In genomic region chr16:2882460-2883026, GRCh38 we compare ENCODE assay signal across 8 cellular contexts. TPM values are rescaled to one million over a fixed set of nuclear protein-coding genes. Genes with fewer than 3 reads are reported as not detected.
DNase-seq lines count a peak whose midpoint lies in the region; FAIRE-seq lines count a peak whose summit lies in the region.

No MANE protein-coding gene starts in this region.

- H3K27me3 ChIP-seq in HAP-1 (ENCODE audit: low read depth) (no peaks in the 10 kb centered on the region), MG63 (no peaks in the 10 kb centered on the region), neuron (ENCODE audit: insufficient read depth, low read length) (no peaks in the 10 kb centered on the region), subcutaneous abdominal adipose tissue (ENCODE audit: control insufficient read depth in 5 of 5, insufficient read depth in 4 of 5, low read length in 5 of 5) (no peaks in the 10 kb centered on the region)

- peaks cover 14% of the 10 kb centered on the region for H3K4me1 Mint-ChIP-seq in activated naive CD4-positive, alpha-beta T cell treated with anti-CD3 and anti-CD28 coated beads for 36 hours (ENCODE audit: low read depth)

- CTCF ChIA-PET in activated naive CD4-positive, alpha-beta T cell treated with anti-CD3 and anti-CD28 coated beads for 36 hours (lab: Charles Lee) = interaction anchor here (0.6 to 2.1 kb wide), 9 partner anchors 14 to 254 kb away, joined by 3 to 8 read pairs (median 4); no protein-coding TSS in a partner anchor

- H3K36me3 ChIP-seq in ES-I3 (ENCODE audit: insufficient read depth, low read length) = no peaks in the 10 kb centered on the region
- no peaks in the 10 kb centered on the region for H3K36me3 ChIP-seq in HAP-1 (replicated peaks)
- peaks cover 12% of the 10 kb centered on the region for H3K36me3 ChIP-seq in MG63
- no peaks in the 10 kb centered on the region for H3K36me3 ChIP-seq in neuron (ENCODE audit: insufficient read depth, low read length)
- H3K36me3 ChIP-seq in subcutaneous abdominal adipose tissue (ENCODE audit: control insufficient read depth in 5 of 5, insufficient read depth in 5 of 5, low read length in 5 of 5) = no peaks in the 10 kb centered on the region

- H3K9me3 ChIP-seq in ES-I3 (ENCODE audit: control insufficient read depth, insufficient read depth, low read length) = peaks cover 7% of the 10 kb centered on the region; the same call in 1 of the 2 replicates
- H3K9me3 ChIP-seq in HAP-1 = peaks cover 7% of the 10 kb centered on the region; the same call in 1 of the 2 replicates
- peaks cover 11% of the 10 kb centered on the region for H3K9me3 ChIP-seq in MG63
- H3K9me3 ChIP-seq in neuron (ENCODE audit: low read length) = no peaks in the 10 kb centered on the region
- no peaks in the 10 kb centered on the region for H3K9me3 ChIP-seq in subcutaneous abdominal adipose tissue (ENCODE audit: control insufficient read depth in 5 of 5, low read length in 5 of 5)

- H3K4me3 ChIP-seq in HAP-1 (peak overlapping the region; percentile 90), MG63 (peak overlapping the region; percentile 84), neuron (ENCODE audit: low read length) (peak overlapping the region; percentile 92), subcutaneous abdominal adipose tissue (ENCODE audit: low read depth in 1 of 5, low read length in 5 of 5) (peak overlapping the region; percentile 85 to 91 (median 88))

- peak overlapping the region; percentile 92 for H2AFZ ChIP-seq in neuron (ENCODE audit: low read depth, low read length)

- no peaks in the 10 kb centered on the region for H3K36me3 Mint-ChIP-seq in activated naive CD4-positive, alpha-beta T cell treated with anti-CD3 and anti-CD28 coated beads for 36 hours (ENCODE audit: low read depth)

- peak; percentile 96 to 99 for DNase-seq in HAP-1 (ENCODE audit: low spot score in 2 of 2)
- DNase-seq in MG63 = peak; percentile 99
- DNase-seq in SHP77 (lab: John Stamatoyannopoulos, UW) = peak; percentile 93 to 96
- peak; percentile 98 for DNase-seq in activated naive CD4-positive, alpha-beta T cell treated with anti-CD3 and anti-CD28 coated beads for 36 hours
- peak; percentile 95 to 96 for DNase-seq in frontal cortex (ENCODE audit: low spot score in 2 of 2)

- H3K27me3 Mint-ChIP-seq in activated naive CD4-positive, alpha-beta T cell treated with anti-CD3 and anti-CD28 coated beads for 36 hours (ENCODE audit: low read depth) = no peaks in the 10 kb centered on the region

- in situ Hi-C loops in HAP-1 (cut with MboI; ENCODE audit: low sequenced_read_pairs) = no loop called here

- H3K4me1 ChIP-seq in ES-I3 (ENCODE audit: insufficient read depth, low read length) = no peaks in the 10 kb centered on the region
- H3K4me1 ChIP-seq in HAP-1 = 0 out of 2 replicates have a peak, but pooled peaks cover 4% of the 10 kb centered on the region
- peaks cover 6% of the 10 kb centered on the region for H3K4me1 ChIP-seq in neuron (ENCODE audit: insufficient read depth, low read length)
- H3K4me1 ChIP-seq in subcutaneous abdominal adipose tissue (ENCODE audit: control insufficient read depth in 5 of 5, insufficient read depth in 5 of 5, low read length in 5 of 5) = peaks cover 3 to 21% (median 17%) of the 10 kb centered on the region in 5 donors

- peak overlapping the region; percentile 91 for H3K27ac Mint-ChIP-seq in activated naive CD4-positive, alpha-beta T cell treated with anti-CD3 and anti-CD28 coated beads for 36 hours

- peak overlapping the region; percentile 89 for H3K4me3 Mint-ChIP-seq in activated naive CD4-positive, alpha-beta T cell treated with anti-CD3 and anti-CD28 coated beads for 36 hours

- peak; percentile 39 for FAIRE-seq in frontal cortex (lab: Jason Lieb, UNC)

- peak overlapping the region; percentile 86 for H3K27ac ChIP-seq in subcutaneous abdominal adipose tissue (ENCODE audit: low read depth, low read length)

- intact Hi-C loops in activated naive CD4-positive, alpha-beta T cell treated with anti-CD3 and anti-CD28 coated beads for 36 hours (cut with micrococcal nuclease) = loop anchor here (1.0 kb wide), 2 partner anchors 23 to 29 kb away; partner anchors contain the start of gene FLYWCH1

- H3K9me3 Mint-ChIP-seq in activated naive CD4-positive, alpha-beta T cell treated with anti-CD3 and anti-CD28 coated beads for 36 hours = no peaks in the 10 kb centered on the region

- H3K9ac ChIP-seq in ES-I3 (ENCODE audit: low read depth, low read length) = peak overlapping the region; percentile 100
- H3K9ac ChIP-seq in subcutaneous abdominal adipose tissue (ENCODE audit: low read length in 5 of 5) = peak overlapping the region in 3 of 5 donors; percentile 53 to 71 (median 68)

RNA-seq across cellular contexts. Expression of gene FLYWCH2, which starts 0.5 kb away (rescaled TPM):
- 176 and 179 TPM in 2 replicates for total RNA-seq in MG63 (2014; rRNA removed; shearing (Covaris generic); ENCODE audit: low replicate concordance)
- 10 to 100 TPM; 12.7 to 15.2 TPM for total RNA-seq in activated naive CD4-positive, alpha-beta T cell treated with anti-CD3 and anti-CD28 coated beads for 36 hours
- 46.5 TPM for total RNA-seq in frontal cortex

RNA-seq across cellular contexts. Expression of gene PRSS22, which starts 24.6 kb away (rescaled TPM):
- not detected in 2 replicates for total RNA-seq in MG63 (2014; rRNA removed; shearing (Covaris generic); ENCODE audit: low replicate concordance)
- total RNA-seq in activated naive CD4-positive, alpha-beta T cell treated with anti-CD3 and anti-CD28 coated beads for 36 hours = not detected
- not detected for total RNA-seq in frontal cortex

RNA-seq across cellular contexts. Expression of gene FLYWCH1, which starts 29.2 kb away (rescaled TPM):
- 112 and 126 TPM in 2 replicates for total RNA-seq in MG63 (2014; rRNA removed; shearing (Covaris generic); ENCODE audit: low replicate concordance)
- total RNA-seq in activated naive CD4-positive, alpha-beta T cell treated with anti-CD3 and anti-CD28 coated beads for 36 hours = 10 to 100 TPM; 33.5 to 35.4 TPM
- 22.8 TPM for total RNA-seq in frontal cortex

RNA-seq across cellular contexts. Expression of gene ZG16B, which starts 52.4 kb away (rescaled TPM):
- 2.7 TPM in 1 of 2 replicates, not detected in the other for total RNA-seq in MG63 (2014; rRNA removed; shearing (Covaris generic); ENCODE audit: low replicate concordance)
- total RNA-seq in activated naive CD4-positive, alpha-beta T cell treated with anti-CD3 and anti-CD28 coated beads for 36 hours = under 1 TPM; 0.22 to 0.64 TPM
- not detected for total RNA-seq in frontal cortex

Comparison
In these comparisons a context has a peak if more than half of its experiments do, and no peak if none do; other contexts are left out.
1. Peak in every context shown above with its lines: DNase-seq, H3K4me3 ChIP-seq and H3K27ac ChIP-seq.